6 cellular contexts compared by ENCODE assay signal in the genomic region with DNA sequence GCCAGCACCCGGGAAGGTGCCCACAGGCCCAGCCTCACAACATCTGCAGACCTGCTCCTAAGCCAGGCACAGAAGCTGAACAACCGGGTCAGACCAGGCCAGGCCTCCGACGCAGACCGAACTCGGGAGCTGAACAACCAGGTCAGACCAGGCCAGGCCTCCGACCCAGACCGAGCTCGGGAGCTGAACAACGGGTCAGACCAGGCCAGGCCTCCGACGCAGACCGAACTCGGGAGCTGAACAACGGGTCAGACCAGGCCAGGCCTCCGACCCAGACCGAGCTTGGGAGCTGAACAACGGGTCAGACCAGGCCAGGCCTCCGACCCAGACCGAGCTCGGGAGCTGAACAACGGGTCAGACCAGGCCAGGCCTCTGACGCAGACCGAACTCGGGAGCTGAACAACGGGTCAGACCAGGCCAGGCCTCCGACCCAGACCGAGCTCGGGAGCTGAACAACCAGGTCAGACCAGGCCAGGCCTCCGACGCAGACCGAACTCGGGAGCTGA. TPM values are rescaled to one million over a fixed set of nuclear protein-coding genes. Genes with fewer than 3 reads are reported as not detected.
DNase-seq lines count a peak whose midpoint lies in the region; ATAC-seq and TF ChIP-seq lines count a peak whose summit lies in the region.
"Not testable (repeated sequence)": the region's sequence is repeated elsewhere in the genome, so short reads cannot be mapped to it uniquely, and the experiment has no call there.

No MANE protein-coding gene starts in this region.

- POLR2A ChIA-PET in activated CD4-positive, alpha-beta T cell treated with anti-CD3 and anti-CD28 coated beads, Interleukin-2, amount 10 ng/mL, durations not matched to agents 7 days and 5 days (lab: Charles Lee): not testable (repeated sequence)

- H3K9me3 ChIP-seq in sigmoid colon: not testable (repeated sequence)

- WGBS in sigmoid colon, 2 donors: 89 to 92% methylated on average over 33 of the region's 33 CpGs

- intact Hi-C loops in sigmoid colon (cut with DNase I): not testable (repeated sequence)

- not testable (repeated sequence) for H3K4me3 Mint-ChIP-seq in activated CD4-positive, alpha-beta T cell treated with anti-CD3 and anti-CD28 coated beads, Interleukin-2, amount 10 ng/mL, durations not matched to agents 7 days and 5 days; osteocyte (ENCODE audit: unreplicated experiment)

- peaks cover 20% of the 10 kb centered on the region for H3K36me3 Mint-ChIP-seq in activated CD4-positive, alpha-beta T cell treated with anti-CD3 and anti-CD28 coated beads, Interleukin-2, amount 10 ng/mL, durations not matched to agents 7 days and 5 days (ENCODE audit: low read depth)
- peaks cover 13% of the 10 kb centered on the region for H3K36me3 Mint-ChIP-seq in osteocyte (ENCODE audit: unreplicated experiment)

- not testable (repeated sequence) for H3K4me1 ChIP-seq in sigmoid colon

- H3K4me1 Mint-ChIP-seq in activated CD4-positive, alpha-beta T cell treated with anti-CD3 and anti-CD28 coated beads, Interleukin-2, amount 10 ng/mL, durations not matched to agents 7 days and 5 days; osteocyte (ENCODE audit: unreplicated experiment): not testable (repeated sequence)

- H3K27me3 Mint-ChIP-seq in activated CD4-positive, alpha-beta T cell treated with anti-CD3 and anti-CD28 coated beads, Interleukin-2, amount 10 ng/mL, durations not matched to agents 7 days and 5 days; osteocyte (ENCODE audit: unreplicated experiment): not testable (repeated sequence)

- not testable (repeated sequence) for TF ChIP-seq CTCF in C4-2B (conservative IDR thresholded peaks at IDR 0.05); osteocyte (IDR thresholded peaks at IDR 0.05); sigmoid colon (IDR thresholded peaks at IDR 0.05)

- H3K36me3 ChIP-seq in sigmoid colon: peaks cover 0 to 14% (median 0%) of the 10 kb centered on the region in 4 donors

- peak overlapping the region; percentile 35; the same call in 1 of the 2 replicates for H3K27ac ChIP-seq in C4-2B
- H3K27ac ChIP-seq in sigmoid colon: not testable (repeated sequence)

- not testable (repeated sequence) for ATAC-seq in left lobe of liver

- H3K27me3 ChIP-seq in sigmoid colon: not testable (repeated sequence)

- TF ChIP-seq POLR2A in sigmoid colon (IDR thresholded peaks at IDR 0.05): not testable (repeated sequence)

- TF ChIP-seq EP300 in sigmoid colon (IDR thresholded peaks at IDR 0.05): not testable (repeated sequence)

- H3K4me3 ChIP-seq in sigmoid colon: not testable (repeated sequence)

- CTCF ChIA-PET in activated CD4-positive, alpha-beta T cell treated with anti-CD3 and anti-CD28 coated beads, Interleukin-2, amount 10 ng/mL, durations not matched to agents 7 days and 5 days (lab: Charles Lee): not testable (repeated sequence)

- peak overlapping the region; percentile 36 for H3K27ac Mint-ChIP-seq in activated CD4-positive, alpha-beta T cell treated with anti-CD3 and anti-CD28 coated beads, Interleukin-2, amount 10 ng/mL, durations not matched to agents 7 days and 5 days
- not testable (repeated sequence) for H3K27ac Mint-ChIP-seq in osteocyte (ENCODE audit: unreplicated experiment)

- H3K9me3 Mint-ChIP-seq in activated CD4-positive, alpha-beta T cell treated with anti-CD3 and anti-CD28 coated beads, Interleukin-2, amount 10 ng/mL, durations not matched to agents 7 days and 5 days; osteocyte (ENCODE audit: unreplicated experiment): not testable (repeated sequence)

- not testable (repeated sequence) for DNase-seq in activated CD4-positive, alpha-beta T cell treated with anti-CD3 and anti-CD28 coated beads, Interleukin-2, amount 10 ng/mL, durations not matched to agents 7 days and 5 days
- DNase-seq in activated effector memory CD4-positive, alpha-beta T cell treated with anti-CD3 and anti-CD28 coated beads, Interleukin-2, amount 50 U/mL, for 16 hours: peak; percentile 36
- DNase-seq in left lobe of liver (ENCODE audit: low spot score) (peak; percentile 41), osteocyte (ENCODE audit: extremely low spot score, unreplicated experiment) (peak; percentile 78), sigmoid colon (peak; percentile 46)

RNA-seq across cellular contexts. Expression of gene METRNL, which starts 47.4 kb away (rescaled TPM):
- total RNA-seq in activated CD4-positive, alpha-beta T cell treated with anti-CD3 and anti-CD28 coated beads, Interleukin-2, amount 10 ng/mL, durations not matched to agents 7 days and 5 days: 1 to 10 TPM; 2.1 to 2.2 TPM
- total RNA-seq in left lobe of liver: 4.7 TPM
- 214 and 217 TPM in 2 replicates for total RNA-seq in osteocyte
- 10 to 100 TPM; 26.8 to 53.6 (median 29.8) TPM for total RNA-seq in sigmoid colon
- polyA plus RNA-seq in sigmoid colon: 100 to 1,000 TPM in 1 of 3 donors, 10 to 100 TPM in 2; 93.1 to 116 (median 99.6) TPM
